1 cellular context compared by ENCODE assay signal in the genomic region with DNA sequence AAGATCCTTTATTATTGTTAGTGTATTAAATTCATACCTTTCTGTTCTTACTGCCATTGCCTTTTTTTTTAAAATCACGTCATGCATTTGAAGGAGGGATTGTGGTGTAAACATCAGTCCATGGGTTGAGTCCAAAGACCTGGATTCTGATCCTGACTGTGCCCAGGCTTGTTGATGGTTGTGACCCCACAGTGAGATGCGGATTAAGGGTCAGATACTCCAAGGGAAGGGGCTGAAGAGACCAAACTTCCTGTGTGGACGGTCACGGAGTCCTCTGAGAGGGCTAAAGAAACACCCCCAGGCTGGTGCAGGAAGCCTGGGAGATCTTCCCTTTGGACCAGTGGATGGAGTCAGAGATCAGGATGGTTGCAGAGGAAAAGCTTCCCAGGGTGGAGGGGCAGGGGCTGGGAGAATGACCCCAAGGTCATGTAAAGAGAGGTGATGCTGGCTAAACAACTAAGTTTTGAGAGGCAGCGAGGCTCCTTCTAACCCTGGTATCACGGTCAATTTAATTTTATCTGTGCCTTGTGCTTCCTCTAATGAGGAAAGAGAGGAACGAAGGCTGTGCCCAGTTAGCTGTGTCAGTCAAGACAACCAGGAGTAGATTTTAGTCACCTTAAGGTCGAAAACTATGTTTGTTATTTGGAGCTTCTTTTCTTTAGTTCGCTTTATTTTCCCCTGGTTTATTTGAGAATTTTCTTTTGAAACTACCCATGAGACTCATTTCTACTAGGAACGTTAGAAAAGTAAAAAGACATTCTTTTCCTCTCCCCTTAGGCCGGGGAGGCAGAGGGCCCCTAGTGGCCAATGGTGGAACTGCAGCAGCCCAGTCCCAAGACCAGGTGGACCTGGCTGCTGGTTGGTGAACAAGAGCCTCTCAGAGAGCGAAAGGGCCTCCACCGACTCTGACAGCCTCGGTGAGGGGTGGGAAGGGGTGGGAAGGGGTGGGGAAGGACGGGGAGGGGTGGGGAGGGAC.
TF ChIP-seq lines count a peak whose summit lies in the region.

No MANE protein-coding gene starts in this region.

TF ChIP-seq in liver, 16 proteins besides CTCF, POLR2A, EP300 and RAD21 (continued from another document):
- TF ChIP-seq, protein P1, sequence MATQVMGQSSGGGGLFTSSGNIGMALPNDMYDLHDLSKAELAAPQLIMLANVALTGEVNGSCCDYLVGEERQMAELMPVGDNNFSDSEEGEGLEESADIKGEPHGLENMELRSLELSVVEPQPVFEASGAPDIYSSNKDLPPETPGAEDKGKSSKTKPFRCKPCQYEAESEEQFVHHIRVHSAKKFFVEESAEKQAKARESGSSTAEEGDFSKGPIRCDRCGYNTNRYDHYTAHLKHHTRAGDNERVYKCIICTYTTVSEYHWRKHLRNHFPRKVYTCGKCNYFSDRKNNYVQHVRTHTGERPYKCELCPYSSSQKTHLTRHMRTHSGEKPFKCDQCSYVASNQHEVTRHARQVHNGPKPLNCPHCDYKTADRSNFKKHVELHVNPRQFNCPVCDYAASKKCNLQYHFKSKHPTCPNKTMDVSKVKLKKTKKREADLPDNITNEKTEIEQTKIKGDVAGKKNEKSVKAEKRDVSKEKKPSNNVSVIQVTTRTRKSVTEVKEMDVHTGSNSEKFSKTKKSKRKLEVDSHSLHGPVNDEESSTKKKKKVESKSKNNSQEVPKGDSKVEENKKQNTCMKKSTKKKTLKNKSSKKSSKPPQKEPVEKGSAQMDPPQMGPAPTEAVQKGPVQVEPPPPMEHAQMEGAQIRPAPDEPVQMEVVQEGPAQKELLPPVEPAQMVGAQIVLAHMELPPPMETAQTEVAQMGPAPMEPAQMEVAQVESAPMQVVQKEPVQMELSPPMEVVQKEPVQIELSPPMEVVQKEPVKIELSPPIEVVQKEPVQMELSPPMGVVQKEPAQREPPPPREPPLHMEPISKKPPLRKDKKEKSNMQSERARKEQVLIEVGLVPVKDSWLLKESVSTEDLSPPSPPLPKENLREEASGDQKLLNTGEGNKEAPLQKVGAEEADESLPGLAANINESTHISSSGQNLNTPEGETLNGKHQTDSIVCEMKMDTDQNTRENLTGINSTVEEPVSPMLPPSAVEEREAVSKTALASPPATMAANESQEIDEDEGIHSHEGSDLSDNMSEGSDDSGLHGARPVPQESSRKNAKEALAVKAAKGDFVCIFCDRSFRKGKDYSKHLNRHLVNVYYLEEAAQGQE (IDR thresholded peaks at IDR 0.05): no peak
- TF ChIP-seq, protein P2, sequence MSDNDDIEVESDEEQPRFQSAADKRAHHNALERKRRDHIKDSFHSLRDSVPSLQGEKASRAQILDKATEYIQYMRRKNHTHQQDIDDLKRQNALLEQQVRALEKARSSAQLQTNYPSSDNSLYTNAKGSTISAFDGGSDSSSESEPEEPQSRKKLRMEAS (IDR thresholded peaks at IDR 0.05): no peak
- no peak for TF ChIP-seq GABPA (IDR thresholded peaks at IDR 0.05 in 1 of 2, conservative IDR thresholded peaks at IDR 0.05 in 1 of 2)
- no peak for TF ChIP-seq FOXA1 (IDR thresholded peaks at IDR 0.05)
- TF ChIP-seq RXRA (IDR thresholded peaks at IDR 0.05): no peak
- no peak for TF ChIP-seq SP1 (IDR thresholded peaks at IDR 0.05)
- no peak for TF ChIP-seq HNF4G (IDR thresholded peaks at IDR 0.05)
- no peak for TF ChIP-seq EGR1 (IDR thresholded peaks at IDR 0.05; ENCODE audit: low read depth in 2 of 2)
TF ChIP-seq in liver: peak in this region for 0.
